1 cellular context compared by ENCODE assay signal in the genomic region with DNA sequence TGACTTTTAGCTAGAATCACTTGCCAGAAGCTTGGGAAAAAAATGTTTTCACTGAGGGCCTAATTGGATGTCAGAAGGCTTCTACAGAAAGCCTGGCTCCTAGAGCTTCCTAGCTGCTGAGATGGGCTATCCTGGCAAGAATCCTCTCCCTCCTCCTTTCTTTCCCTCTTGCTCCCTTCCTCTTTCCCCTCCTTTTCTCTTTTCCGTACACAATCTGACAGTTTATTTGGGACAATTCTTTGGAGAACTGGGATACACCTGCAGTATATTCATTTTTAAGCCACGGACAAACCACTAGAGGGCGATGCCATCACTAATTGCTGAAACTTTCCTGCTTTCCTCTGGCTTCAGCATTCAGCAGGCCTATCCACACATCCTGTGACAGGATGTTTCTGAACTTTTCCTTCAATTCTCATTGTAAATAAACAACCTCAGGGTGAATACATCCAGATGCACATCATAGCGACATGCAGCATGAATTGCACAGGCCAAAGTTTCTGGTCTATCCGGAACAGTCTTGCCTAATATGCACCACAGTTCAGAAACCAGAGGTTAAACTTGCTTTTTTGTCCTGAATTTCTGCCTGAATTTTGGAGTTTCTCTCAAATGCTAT.
A peak's percentile ranks its signal among the peaks of the same experiment; 100 is the strongest.
TF ChIP-seq lines count a peak whose summit lies in the region.

No MANE protein-coding gene starts in this region.

TF ChIP-seq in HepG2, 621 proteins besides CTCF, POLR2A, EP300 and RAD21 (continued from another document and continues in another):
- TF ChIP-seq, protein P1, sequence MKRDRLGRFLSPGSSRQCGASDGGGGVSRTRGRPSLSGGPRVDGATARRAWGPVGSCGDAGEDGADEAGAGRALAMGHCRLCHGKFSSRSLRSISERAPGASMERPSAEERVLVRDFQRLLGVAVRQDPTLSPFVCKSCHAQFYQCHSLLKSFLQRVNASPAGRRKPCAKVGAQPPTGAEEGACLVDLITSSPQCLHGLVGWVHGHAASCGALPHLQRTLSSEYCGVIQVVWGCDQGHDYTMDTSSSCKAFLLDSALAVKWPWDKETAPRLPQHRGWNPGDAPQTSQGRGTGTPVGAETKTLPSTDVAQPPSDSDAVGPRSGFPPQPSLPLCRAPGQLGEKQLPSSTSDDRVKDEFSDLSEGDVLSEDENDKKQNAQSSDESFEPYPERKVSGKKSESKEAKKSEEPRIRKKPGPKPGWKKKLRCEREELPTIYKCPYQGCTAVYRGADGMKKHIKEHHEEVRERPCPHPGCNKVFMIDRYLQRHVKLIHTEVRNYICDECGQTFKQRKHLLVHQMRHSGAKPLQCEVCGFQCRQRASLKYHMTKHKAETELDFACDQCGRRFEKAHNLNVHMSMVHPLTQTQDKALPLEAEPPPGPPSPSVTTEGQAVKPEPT (CRISPR knock-in tag; IDR thresholded peaks at IDR 0.05; ENCODE audit: low read depth): no peak
- TF ChIP-seq, protein P2, sequence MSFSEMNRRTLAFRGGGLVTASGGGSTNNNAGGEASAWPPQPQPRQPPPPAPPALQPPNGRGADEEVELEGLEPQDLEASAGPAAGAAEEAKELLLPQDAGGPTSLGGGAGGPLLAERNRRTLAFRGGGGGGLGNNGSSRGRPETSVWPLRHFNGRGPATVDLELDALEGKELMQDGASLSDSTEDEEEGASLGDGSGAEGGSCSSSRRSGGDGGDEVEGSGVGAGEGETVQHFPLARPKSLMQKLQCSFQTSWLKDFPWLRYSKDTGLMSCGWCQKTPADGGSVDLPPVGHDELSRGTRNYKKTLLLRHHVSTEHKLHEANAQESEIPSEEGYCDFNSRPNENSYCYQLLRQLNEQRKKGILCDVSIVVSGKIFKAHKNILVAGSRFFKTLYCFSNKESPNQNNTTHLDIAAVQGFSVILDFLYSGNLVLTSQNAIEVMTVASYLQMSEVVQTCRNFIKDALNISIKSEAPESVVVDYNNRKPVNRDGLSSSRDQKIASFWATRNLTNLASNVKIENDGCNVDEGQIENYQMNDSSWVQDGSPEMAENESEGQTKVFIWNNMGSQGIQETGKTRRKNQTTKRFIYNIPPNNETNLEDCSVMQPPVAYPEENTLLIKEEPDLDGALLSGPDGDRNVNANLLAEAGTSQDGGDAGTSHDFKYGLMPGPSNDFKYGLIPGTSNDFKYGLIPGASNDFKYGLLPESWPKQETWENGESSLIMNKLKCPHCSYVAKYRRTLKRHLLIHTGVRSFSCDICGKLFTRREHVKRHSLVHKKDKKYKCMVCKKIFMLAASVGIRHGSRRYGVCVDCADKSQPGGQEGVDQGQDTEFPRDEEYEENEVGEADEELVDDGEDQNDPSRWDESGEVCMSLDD (CRISPR knock-in tag; IDR thresholded peaks at IDR 0.05; ENCODE audit: borderline replicate concordance): no peak
- TF ChIP-seq ZNF550 (CRISPR knock-in tag; IDR thresholded peaks at IDR 0.05; ENCODE audit: borderline replicate concordance) (no peak), KLF13 (CRISPR knock-in tag; IDR thresholded peaks at IDR 0.05) (no peak), ZNF713 (CRISPR knock-in tag; IDR thresholded peaks at IDR 0.05) (no peak), TRIM24 (CRISPR knock-in tag; IDR thresholded peaks at IDR 0.05) (no peak), HDAC1 (CRISPR knock-in tag; IDR thresholded peaks at IDR 0.05) (peak; percentile 81), ONECUT2 (CRISPR knock-in tag; IDR thresholded peaks at IDR 0.05) (no peak), SAP130 (CRISPR knock-in tag; IDR thresholded peaks at IDR 0.05; ENCODE audit: low read depth) (peak; percentile 72), HCFC1 (IDR thresholded peaks at IDR 0.05; ENCODE audit: low read depth, low read length) (no peak), ZNF724P (CRISPR knock-in tag; IDR thresholded peaks at IDR 0.05; ENCODE audit: borderline replicate concordance) (no peak), HNRNPL (IDR thresholded peaks at IDR 0.05; ENCODE audit: low read depth, low read length) (no peak), LCORL (IDR thresholded peaks at IDR 0.05) (peak; percentile 26; the same call in 1 of the 2 replicates), LCORL (CRISPR knock-in tag; IDR thresholded peaks at IDR 0.05) (peak; percentile 87), IKZF4 (CRISPR knock-in tag; IDR thresholded peaks at IDR 0.05; ENCODE audit: borderline replicate concordance, low read depth, not compliant biosample characterization) (no peak), KAT2B (IDR thresholded peaks at IDR 0.05; ENCODE audit: borderline replicate concordance, low read depth, low read length) (no peak), ZNF563 (CRISPR knock-in tag; IDR thresholded peaks at IDR 0.05) (no peak), ZNF337 (CRISPR knock-in tag; IDR thresholded peaks at IDR 0.05; ENCODE audit: borderline replicate concordance, low read depth) (0 out of 2 replicates have a peak, but pooled peaks have one; percentile 30), SRY (CRISPR knock-in tag; IDR thresholded peaks at IDR 0.05) (no peak), NPAS2 (CRISPR knock-in tag; IDR thresholded peaks at IDR 0.05; ENCODE audit: borderline replicate concordance) (no peak), TBP (CRISPR knock-in tag; IDR thresholded peaks at IDR 0.05) (no peak), ZNF34 (CRISPR knock-in tag; IDR thresholded peaks at IDR 0.05; ENCODE audit: borderline replicate concordance) (no peak), DPF2 (CRISPR knock-in tag; IDR thresholded peaks at IDR 0.05; ENCODE audit: borderline replicate concordance, low read depth) (peak; percentile 54; the same call in 1 of the 2 replicates), MIER2 (CRISPR knock-in tag; IDR thresholded peaks at IDR 0.05) (0 out of 2 replicates have a peak, but pooled peaks have one; percentile 15), CREM (IDR thresholded peaks at IDR 0.05) (peak; percentile 59), CREM (CRISPR knock-in tag; IDR thresholded peaks at IDR 0.05) (no peak), SALL2 (CRISPR knock-in tag; IDR thresholded peaks at IDR 0.05) (no peak; the same call in 1 of the 2 replicates), ZNF460 (CRISPR knock-in tag; IDR thresholded peaks at IDR 0.05; ENCODE audit: borderline replicate concordance) (no peak; the same call in 1 of the 2 replicates), MAFK (conservative IDR thresholded peaks at IDR 0.05 in 1 of 2, IDR thresholded peaks at IDR 0.05 in 1 of 2; ENCODE audit: low read length in 2 of 2) (no peak; a peak in 1 of 4 replicates), MZF1 (CRISPR knock-in tag; IDR thresholded peaks at IDR 0.05; ENCODE audit: borderline replicate concordance) (no peak), NR3C1 (CRISPR knock-in tag; IDR thresholded peaks at IDR 0.05) (no peak), ZNF703 (CRISPR knock-in tag; IDR thresholded peaks at IDR 0.05; ENCODE audit: borderline replicate concordance) (no peak), ZNF747 (CRISPR knock-in tag; IDR thresholded peaks at IDR 0.05; ENCODE audit: borderline replicate concordance) (0 out of 2 replicates have a peak, but pooled peaks have one; percentile 65), NFIB (CRISPR knock-in tag; IDR thresholded peaks at IDR 0.05; ENCODE audit: borderline replicate concordance) (no peak), SMARCE1 (IDR thresholded peaks at IDR 0.05; ENCODE audit: borderline replicate concordance) (no peak), ZNF841 (CRISPR knock-in tag; IDR thresholded peaks at IDR 0.05; ENCODE audit: borderline replicate concordance) (no peak), GABPB1 (CRISPR knock-in tag; IDR thresholded peaks at IDR 0.05) (no peak)
- TF ChIP-seq, protein P3, sequence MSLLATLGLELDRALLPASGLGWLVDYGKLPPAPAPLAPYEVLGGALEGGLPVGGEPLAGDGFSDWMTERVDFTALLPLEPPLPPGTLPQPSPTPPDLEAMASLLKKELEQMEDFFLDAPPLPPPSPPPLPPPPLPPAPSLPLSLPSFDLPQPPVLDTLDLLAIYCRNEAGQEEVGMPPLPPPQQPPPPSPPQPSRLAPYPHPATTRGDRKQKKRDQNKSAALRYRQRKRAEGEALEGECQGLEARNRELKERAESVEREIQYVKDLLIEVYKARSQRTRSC (CRISPR knock-in tag; IDR thresholded peaks at IDR 0.05; ENCODE audit: low read depth): no peak
- TF ChIP-seq, protein P4, sequence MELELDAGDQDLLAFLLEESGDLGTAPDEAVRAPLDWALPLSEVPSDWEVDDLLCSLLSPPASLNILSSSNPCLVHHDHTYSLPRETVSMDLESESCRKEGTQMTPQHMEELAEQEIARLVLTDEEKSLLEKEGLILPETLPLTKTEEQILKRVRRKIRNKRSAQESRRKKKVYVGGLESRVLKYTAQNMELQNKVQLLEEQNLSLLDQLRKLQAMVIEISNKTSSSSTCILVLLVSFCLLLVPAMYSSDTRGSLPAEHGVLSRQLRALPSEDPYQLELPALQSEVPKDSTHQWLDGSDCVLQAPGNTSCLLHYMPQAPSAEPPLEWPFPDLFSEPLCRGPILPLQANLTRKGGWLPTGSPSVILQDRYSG (CRISPR knock-in tag; IDR thresholded peaks at IDR 0.05): no peak
- TF ChIP-seq, protein P5, sequence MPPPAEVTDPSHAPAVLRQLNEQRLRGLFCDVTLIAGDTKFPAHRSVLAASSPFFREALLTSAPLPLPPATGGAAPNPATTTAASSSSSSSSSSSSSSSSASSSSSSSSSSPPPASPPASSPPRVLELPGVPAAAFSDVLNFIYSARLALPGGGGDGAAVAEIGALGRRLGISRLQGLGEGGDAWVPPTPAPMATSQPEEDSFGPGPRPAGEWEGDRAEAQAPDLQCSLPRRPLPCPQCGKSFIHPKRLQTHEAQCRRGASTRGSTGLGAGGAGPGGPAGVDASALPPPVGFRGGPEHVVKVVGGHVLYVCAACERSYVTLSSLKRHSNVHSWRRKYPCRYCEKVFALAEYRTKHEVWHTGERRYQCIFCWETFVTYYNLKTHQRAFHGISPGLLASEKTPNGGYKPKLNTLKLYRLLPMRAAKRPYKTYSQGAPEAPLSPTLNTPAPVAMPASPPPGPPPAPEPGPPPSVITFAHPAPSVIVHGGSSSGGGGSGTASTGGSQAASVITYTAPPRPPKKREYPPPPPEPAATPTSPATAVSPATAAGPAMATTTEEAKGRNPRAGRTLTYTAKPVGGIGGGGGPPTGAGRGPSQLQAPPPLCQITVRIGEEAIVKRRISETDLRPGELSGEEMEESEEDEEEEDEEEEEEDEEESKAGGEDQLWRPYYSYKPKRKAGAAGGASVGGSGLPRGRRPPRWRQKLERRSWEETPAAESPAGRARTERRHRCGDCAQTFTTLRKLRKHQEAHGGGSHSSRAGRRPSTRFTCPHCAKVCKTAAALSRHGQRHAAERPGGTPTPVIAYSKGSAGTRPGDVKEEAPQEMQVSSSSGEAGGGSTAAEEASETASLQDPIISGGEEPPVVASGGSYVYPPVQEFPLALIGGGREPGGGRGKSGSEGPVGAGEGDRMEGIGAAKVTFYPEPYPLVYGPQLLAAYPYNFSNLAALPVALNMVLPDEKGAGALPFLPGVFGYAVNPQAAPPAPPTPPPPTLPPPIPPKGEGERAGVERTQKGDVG (CRISPR knock-in tag; IDR thresholded peaks at IDR 0.05; ENCODE audit: borderline replicate concordance): no peak
- TF ChIP-seq, protein P6, sequence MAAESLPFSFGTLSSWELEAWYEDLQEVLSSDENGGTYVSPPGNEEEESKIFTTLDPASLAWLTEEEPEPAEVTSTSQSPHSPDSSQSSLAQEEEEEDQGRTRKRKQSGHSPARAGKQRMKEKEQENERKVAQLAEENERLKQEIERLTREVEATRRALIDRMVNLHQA (CRISPR knock-in tag; IDR thresholded peaks at IDR 0.05): no peak
- TF ChIP-seq, protein P7, sequence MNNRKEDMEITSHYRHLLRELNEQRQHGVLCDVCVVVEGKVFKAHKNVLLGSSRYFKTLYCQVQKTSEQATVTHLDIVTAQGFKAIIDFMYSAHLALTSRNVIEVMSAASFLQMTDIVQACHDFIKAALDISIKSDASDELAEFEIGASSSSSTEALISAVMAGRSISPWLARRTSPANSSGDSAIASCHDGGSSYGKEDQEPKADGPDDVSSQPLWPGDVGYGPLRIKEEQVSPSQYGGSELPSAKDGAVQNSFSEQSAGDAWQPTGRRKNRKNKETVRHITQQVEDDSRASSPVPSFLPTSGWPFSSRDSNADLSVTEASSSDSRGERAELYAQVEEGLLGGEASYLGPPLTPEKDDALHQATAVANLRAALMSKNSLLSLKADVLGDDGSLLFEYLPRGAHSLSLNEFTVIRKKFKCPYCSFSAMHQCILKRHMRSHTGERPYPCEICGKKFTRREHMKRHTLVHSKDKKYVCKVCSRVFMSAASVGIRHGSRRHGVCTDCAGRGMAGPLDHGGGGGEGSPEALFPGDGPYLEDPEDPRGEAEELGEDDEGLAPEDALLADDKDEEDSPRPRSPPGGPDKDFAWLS (CRISPR knock-in tag; IDR thresholded peaks at IDR 0.05; ENCODE audit: borderline replicate concordance): no peak
- TF ChIP-seq, protein P8, sequence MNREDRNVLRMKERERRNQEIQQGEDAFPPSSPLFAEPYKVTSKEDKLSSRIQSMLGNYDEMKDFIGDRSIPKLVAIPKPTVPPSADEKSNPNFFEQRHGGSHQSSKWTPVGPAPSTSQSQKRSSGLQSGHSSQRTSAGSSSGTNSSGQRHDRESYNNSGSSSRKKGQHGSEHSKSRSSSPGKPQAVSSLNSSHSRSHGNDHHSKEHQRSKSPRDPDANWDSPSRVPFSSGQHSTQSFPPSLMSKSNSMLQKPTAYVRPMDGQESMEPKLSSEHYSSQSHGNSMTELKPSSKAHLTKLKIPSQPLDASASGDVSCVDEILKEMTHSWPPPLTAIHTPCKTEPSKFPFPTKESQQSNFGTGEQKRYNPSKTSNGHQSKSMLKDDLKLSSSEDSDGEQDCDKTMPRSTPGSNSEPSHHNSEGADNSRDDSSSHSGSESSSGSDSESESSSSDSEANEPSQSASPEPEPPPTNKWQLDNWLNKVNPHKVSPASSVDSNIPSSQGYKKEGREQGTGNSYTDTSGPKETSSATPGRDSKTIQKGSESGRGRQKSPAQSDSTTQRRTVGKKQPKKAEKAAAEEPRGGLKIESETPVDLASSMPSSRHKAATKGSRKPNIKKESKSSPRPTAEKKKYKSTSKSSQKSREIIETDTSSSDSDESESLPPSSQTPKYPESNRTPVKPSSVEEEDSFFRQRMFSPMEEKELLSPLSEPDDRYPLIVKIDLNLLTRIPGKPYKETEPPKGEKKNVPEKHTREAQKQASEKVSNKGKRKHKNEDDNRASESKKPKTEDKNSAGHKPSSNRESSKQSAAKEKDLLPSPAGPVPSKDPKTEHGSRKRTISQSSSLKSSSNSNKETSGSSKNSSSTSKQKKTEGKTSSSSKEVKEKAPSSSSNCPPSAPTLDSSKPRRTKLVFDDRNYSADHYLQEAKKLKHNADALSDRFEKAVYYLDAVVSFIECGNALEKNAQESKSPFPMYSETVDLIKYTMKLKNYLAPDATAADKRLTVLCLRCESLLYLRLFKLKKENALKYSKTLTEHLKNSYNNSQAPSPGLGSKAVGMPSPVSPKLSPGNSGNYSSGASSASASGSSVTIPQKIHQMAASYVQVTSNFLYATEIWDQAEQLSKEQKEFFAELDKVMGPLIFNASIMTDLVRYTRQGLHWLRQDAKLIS (CRISPR knock-in tag; IDR thresholded peaks at IDR 0.05): no peak
- TF ChIP-seq, protein P9, sequence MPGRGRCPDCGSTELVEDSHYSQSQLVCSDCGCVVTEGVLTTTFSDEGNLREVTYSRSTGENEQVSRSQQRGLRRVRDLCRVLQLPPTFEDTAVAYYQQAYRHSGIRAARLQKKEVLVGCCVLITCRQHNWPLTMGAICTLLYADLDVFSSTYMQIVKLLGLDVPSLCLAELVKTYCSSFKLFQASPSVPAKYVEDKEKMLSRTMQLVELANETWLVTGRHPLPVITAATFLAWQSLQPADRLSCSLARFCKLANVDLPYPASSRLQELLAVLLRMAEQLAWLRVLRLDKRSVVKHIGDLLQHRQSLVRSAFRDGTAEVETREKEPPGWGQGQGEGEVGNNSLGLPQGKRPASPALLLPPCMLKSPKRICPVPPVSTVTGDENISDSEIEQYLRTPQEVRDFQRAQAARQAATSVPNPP (CRISPR knock-in tag; IDR thresholded peaks at IDR 0.05): no peak
- TF ChIP-seq, protein P10, sequence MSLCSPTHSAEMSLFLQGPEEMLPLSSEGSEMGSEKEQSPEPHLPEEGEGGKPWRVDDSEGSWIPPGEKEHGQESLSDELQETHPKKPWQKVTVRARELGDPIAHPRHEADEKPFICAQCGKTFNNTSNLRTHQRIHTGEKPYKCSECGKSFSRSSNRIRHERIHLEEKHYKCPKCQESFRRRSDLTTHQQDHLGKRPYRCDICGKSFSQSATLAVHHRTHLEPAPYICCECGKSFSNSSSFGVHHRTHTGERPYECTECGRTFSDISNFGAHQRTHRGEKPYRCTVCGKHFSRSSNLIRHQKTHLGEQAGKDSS (CRISPR knock-in tag; IDR thresholded peaks at IDR 0.05; ENCODE audit: borderline replicate concordance, low read depth): no peak
